In genomic region chr10:74898201-74898976, GRCh38 we compare ENCODE assay signal across 1 cellular context.
TF ChIP-seq lines count a peak whose summit lies in the region.

No MANE protein-coding gene starts in this region.

TF ChIP-seq in K562, 482 proteins besides CTCF, POLR2A, EP300 and RAD21 (continued from another document):
- no peak for TF ChIP-seq ZNF398 (CRISPR knock-in tag; IDR thresholded peaks at IDR 0.05)
- TF ChIP-seq, protein P1, sequence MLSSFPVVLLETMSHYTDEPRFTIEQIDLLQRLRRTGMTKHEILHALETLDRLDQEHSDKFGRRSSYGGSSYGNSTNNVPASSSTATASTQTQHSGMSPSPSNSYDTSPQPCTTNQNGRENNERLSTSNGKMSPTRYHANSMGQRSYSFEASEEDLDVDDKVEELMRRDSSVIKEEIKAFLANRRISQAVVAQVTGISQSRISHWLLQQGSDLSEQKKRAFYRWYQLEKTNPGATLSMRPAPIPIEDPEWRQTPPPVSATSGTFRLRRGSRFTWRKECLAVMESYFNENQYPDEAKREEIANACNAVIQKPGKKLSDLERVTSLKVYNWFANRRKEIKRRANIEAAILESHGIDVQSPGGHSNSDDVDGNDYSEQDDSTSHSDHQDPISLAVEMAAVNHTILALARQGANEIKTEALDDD (IDR thresholded peaks at IDR 0.05): no peak
- TF ChIP-seq REST (CRISPR knock-in tag; IDR thresholded peaks at IDR 0.05; ENCODE audit: low read depth): no peak
- TF ChIP-seq NFE2 (IDR thresholded peaks at IDR 0.05; ENCODE audit: low read depth): 0 out of 2 replicates have a peak, but pooled peaks have one; percentile 6
- no peak for TF ChIP-seq FOXM1 (IDR thresholded peaks at IDR 0.05; ENCODE audit: low read depth)
- TF ChIP-seq FOXM1 (CRISPR knock-in tag; IDR thresholded peaks at IDR 0.05; ENCODE audit: low read depth): no peak
- no peak for TF ChIP-seq ZNF121 (CRISPR knock-in tag; conservative IDR thresholded peaks at IDR 0.05)
- TF ChIP-seq HDGF (IDR thresholded peaks at IDR 0.05): no peak
- TF ChIP-seq JUND (IDR thresholded peaks at IDR 0.05; ENCODE audit: borderline replicate concordance, low read depth, low read length): no peak; the same call in 1 of the 2 replicates
- TF ChIP-seq JUND (tag; IDR thresholded peaks at IDR 0.05; ENCODE audit: borderline replicate concordance, low read depth, low read length): peak; percentile 43; the same call in 1 of the 3 replicates
- no peak for TF ChIP-seq ZNF165 (CRISPR knock-in tag; IDR thresholded peaks at IDR 0.05; ENCODE audit: borderline replicate concordance)
- TF ChIP-seq JUN (IDR thresholded peaks at IDR 0.05; ENCODE audit: borderline replicate concordance, low read depth, low read length): no peak
- no peak for TF ChIP-seq JUN (CRISPR knock-in tag; IDR thresholded peaks at IDR 0.05; ENCODE audit: borderline replicate concordance)
- TF ChIP-seq, protein P2, sequence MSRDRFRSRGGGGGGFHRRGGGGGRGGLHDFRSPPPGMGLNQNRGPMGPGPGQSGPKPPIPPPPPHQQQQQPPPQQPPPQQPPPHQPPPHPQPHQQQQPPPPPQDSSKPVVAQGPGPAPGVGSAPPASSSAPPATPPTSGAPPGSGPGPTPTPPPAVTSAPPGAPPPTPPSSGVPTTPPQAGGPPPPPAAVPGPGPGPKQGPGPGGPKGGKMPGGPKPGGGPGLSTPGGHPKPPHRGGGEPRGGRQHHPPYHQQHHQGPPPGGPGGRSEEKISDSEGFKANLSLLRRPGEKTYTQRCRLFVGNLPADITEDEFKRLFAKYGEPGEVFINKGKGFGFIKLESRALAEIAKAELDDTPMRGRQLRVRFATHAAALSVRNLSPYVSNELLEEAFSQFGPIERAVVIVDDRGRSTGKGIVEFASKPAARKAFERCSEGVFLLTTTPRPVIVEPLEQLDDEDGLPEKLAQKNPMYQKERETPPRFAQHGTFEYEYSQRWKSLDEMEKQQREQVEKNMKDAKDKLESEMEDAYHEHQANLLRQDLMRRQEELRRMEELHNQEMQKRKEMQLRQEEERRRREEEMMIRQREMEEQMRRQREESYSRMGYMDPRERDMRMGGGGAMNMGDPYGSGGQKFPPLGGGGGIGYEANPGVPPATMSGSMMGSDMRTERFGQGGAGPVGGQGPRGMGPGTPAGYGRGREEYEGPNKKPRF (IDR thresholded peaks at IDR 0.05; ENCODE audit: low read depth, low read length): no peak
- TF ChIP-seq CEBPB (tag; IDR thresholded peaks at IDR 0.05): no peak
- TF ChIP-seq GABPB1 (CRISPR knock-in tag; IDR thresholded peaks at IDR 0.05): no peak
- TF ChIP-seq TAL1 (IDR thresholded peaks at IDR 0.05): no peak
- 0 out of 4 replicates have a peak, but pooled peaks of 1 of the 2 experiments have one; percentile 25 for TF ChIP-seq FOXA3 (CRISPR knock-in tag; conservative IDR thresholded peaks at IDR 0.05 in 1 of 2, IDR thresholded peaks at IDR 0.05 in 1 of 2)
- TF ChIP-seq FOSL1 (tag; conservative IDR thresholded peaks at IDR 0.05): peak; percentile 62
- TF ChIP-seq XRCC4 (IDR thresholded peaks at IDR 0.05; ENCODE audit: extremely low read depth, insufficient read depth, insufficient read length): no peak
- no peak for TF ChIP-seq NR2F6 (CRISPR knock-in tag; IDR thresholded peaks at IDR 0.05)
- TF ChIP-seq RFX1 (IDR thresholded peaks at IDR 0.05): no peak
- TF ChIP-seq EWSR1 (IDR thresholded peaks at IDR 0.05; ENCODE audit: borderline replicate concordance, low read depth, partially characterized antibody): no peak
- TF ChIP-seq PREB (CRISPR knock-in tag; IDR thresholded peaks at IDR 0.05): no peak
- 0 out of 2 replicates have a peak, but pooled peaks have one; percentile 33 for TF ChIP-seq ZEB2 (IDR thresholded peaks at IDR 0.05)
- TF ChIP-seq, protein P3, sequence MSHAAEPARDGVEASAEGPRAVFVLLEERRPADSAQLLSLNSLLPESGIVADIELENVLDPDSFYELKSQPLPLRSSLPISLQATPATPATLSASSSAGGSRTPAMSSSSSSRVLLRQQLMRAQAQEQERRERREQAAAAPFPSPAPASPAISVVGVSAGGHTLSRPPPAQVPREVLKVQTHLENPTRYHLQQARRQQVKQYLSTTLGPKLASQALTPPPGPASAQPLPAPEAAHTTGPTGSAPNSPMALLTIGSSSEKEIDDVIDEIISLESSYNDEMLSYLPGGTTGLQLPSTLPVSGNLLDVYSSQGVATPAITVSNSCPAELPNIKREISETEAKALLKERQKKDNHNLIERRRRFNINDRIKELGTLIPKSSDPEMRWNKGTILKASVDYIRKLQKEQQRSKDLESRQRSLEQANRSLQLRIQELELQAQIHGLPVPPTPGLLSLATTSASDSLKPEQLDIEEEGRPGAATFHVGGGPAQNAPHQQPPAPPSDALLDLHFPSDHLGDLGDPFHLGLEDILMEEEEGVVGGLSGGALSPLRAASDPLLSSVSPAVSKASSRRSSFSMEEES (CRISPR knock-in tag; IDR thresholded peaks at IDR 0.05): no peak
- TF ChIP-seq USF1 (CRISPR knock-in tag; IDR thresholded peaks at IDR 0.05): no peak
- TF ChIP-seq, protein P4, sequence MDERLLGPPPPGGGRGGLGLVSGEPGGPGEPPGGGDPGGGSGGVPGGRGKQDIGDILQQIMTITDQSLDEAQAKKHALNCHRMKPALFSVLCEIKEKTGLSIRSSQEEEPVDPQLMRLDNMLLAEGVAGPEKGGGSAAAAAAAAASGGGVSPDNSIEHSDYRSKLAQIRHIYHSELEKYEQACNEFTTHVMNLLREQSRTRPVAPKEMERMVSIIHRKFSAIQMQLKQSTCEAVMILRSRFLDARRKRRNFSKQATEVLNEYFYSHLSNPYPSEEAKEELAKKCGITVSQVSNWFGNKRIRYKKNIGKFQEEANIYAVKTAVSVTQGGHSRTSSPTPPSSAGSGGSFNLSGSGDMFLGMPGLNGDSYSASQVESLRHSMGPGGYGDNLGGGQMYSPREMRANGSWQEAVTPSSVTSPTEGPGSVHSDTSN (CRISPR knock-in tag; IDR thresholded peaks at IDR 0.05; ENCODE audit: low read depth): no peak
- TF ChIP-seq, protein P4 (tag; conservative IDR thresholded peaks at IDR 0.05; ENCODE audit: low read depth): no peak
- no peak for TF ChIP-seq HNRNPLL (IDR thresholded peaks at IDR 0.05; ENCODE audit: low read depth, low read length, poor library complexity, severe bottlenecking)
- TF ChIP-seq, protein P5, sequence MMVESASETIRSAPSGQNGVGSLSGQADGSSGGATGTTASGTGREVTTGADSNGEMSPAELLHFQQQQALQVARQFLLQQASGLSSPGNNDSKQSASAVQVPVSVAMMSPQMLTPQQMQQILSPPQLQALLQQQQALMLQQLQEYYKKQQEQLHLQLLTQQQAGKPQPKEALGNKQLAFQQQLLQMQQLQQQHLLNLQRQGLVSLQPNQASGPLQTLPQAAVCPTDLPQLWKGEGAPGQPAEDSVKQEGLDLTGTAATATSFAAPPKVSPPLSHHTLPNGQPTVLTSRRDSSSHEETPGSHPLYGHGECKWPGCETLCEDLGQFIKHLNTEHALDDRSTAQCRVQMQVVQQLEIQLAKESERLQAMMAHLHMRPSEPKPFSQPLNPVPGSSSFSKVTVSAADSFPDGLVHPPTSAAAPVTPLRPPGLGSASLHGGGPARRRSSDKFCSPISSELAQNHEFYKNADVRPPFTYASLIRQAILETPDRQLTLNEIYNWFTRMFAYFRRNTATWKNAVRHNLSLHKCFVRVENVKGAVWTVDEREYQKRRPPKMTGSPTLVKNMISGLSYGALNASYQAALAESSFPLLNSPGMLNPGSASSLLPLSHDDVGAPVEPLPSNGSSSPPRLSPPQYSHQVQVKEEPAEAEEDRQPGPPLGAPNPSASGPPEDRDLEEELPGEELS (CRISPR knock-in tag; IDR thresholded peaks at IDR 0.05; ENCODE audit: borderline replicate concordance): no peak
- TF ChIP-seq E2F3 (CRISPR knock-in tag; IDR thresholded peaks at IDR 0.05): no peak
- no peak for TF ChIP-seq NUFIP1 (IDR thresholded peaks at IDR 0.05; ENCODE audit: partially characterized antibody)
- no peak for TF ChIP-seq ZNF707 (CRISPR knock-in tag; conservative IDR thresholded peaks at IDR 0.05)
- no peak for TF ChIP-seq BHLHE40 (IDR thresholded peaks at IDR 0.05; ENCODE audit: low read length)
